In genomic region chr7:8125680-8126444, GRCh38 we compare ENCODE assay signal across 8 cellular contexts.
DNase-seq lines count a peak whose midpoint lies in the region; ATAC-seq and TF ChIP-seq lines count a peak whose summit lies in the region.

No MANE protein-coding gene starts in this region.

- no peaks in the 10 kb centered on the region for H3K27me3 ChIP-seq in smooth muscle cell (ENCODE audit: low read depth)

- H3F3A ChIP-seq in smooth muscle cell (ENCODE audit: low read depth), result no peaks in the 10 kb centered on the region

- WGBS in smooth muscle cell (ENCODE audit: low lambda C conversion rate), result 85% methylated on average over 8 of the region's 8 CpGs
- WGBS in lower leg skin, 2 donors, result 66 to 67% methylated on average over 7 to 8 of the region's 8 CpGs

- TF ChIP-seq CTCF in smooth muscle cell (IDR thresholded peaks at IDR 0.05; ENCODE audit: borderline replicate concordance, insufficient read depth, poor library complexity, severe bottlenecking) (no peak), lower leg skin (IDR thresholded peaks at IDR 0.05) (no peak)

- peak; percentile 83 for DNase-seq in activated naive CD4-positive, alpha-beta T cell treated with Interleukin-2 at 50 U/mL for 16 hours
- peak; percentile 66 for DNase-seq in stimulated activated CD4-positive, alpha-beta T cell treated with anti-CD3 and anti-CD28 coated beads, Interleukin-12 subunit alpha, Interleukin-12 subunit beta, amount 100 ng/mL, for 24 hours (ENCODE audit: low read depth in 2 of 2)
- DNase-seq in NCI-H524 treated with DMSO at 0.1 percent for 48 hours (lab: John Stamatoyannopoulos, UW), result no peak
- DNase-seq in smooth muscle cell (lab: John Stamatoyannopoulos, UW; ENCODE audit: unreplicated experiment), result no peak
- DNase-seq in lower leg skin (ENCODE audit: low spot score in 2 of 2), result no peak

- TF ChIP-seq POLR2A in Raji (IDR thresholded peaks at IDR 0.05; ENCODE audit: insufficient read depth, low read depth, low read length) (peak; percentile 63), lower leg skin (IDR thresholded peaks at IDR 0.05) (no peak)

- no peak overlapping the region for H2AFZ ChIP-seq in smooth muscle cell (ENCODE audit: low read depth)

- no peak overlapping the region for H3K9ac ChIP-seq in smooth muscle cell (ENCODE audit: low read depth)

- H3K27ac ChIP-seq in smooth muscle cell (ENCODE audit: low read depth), result no peak overlapping the region

- H3K4me3 ChIP-seq in smooth muscle cell (no peak overlapping the region), lower leg skin (ENCODE audit: low read depth, poor library complexity, severe bottlenecking) (no peak overlapping the region)

- no peaks in the 10 kb centered on the region for H3K9me3 ChIP-seq in smooth muscle cell (replicated peaks; ENCODE audit: low read depth)

- H3K36me3 ChIP-seq in smooth muscle cell (ENCODE audit: low read depth), result no peaks in the 10 kb centered on the region

- intact Hi-C loops in lower leg skin (cut with DNase I; ENCODE audit: low total_unique reads), result no loop called here

- no peaks in the 10 kb centered on the region for H4K20me1 ChIP-seq in smooth muscle cell (ENCODE audit: low read depth)

- ATAC-seq in GM18519 (IDR thresholded peaks at IDR 0.05; ENCODE audit: low FRiP score, unreplicated experiment) (peak; percentile 44), HG02870 (IDR thresholded peaks at IDR 0.05; ENCODE audit: unreplicated experiment) (peak; percentile 65)

- no peaks in the 10 kb centered on the region for H3K4me1 ChIP-seq in smooth muscle cell (ENCODE audit: low read depth)

- no peaks in the 10 kb centered on the region for H3K79me2 ChIP-seq in smooth muscle cell (ENCODE audit: low read depth)

- no peak overlapping the region for H3K4me2 ChIP-seq in smooth muscle cell

Comparison
In these comparisons a context has a peak if more than half of its experiments do, and no peak if none do; other contexts are left out.
1. DNase-seq: peak in activated naive CD4-positive, alpha-beta T cell treated with Interleukin-2 at 50 U/mL for 16 hours (single experiment) and stimulated activated CD4-positive, alpha-beta T cell treated with anti-CD3 and anti-CD28 coated beads, Interleukin-12 subunit alpha, Interleukin-12 subunit beta, amount 100 ng/mL, for 24 hours (2 of 2); none in NCI-H524 treated with DMSO at 0.1 percent for 48 hours (single experiment), smooth muscle cell (single experiment) and lower leg skin (0 of 2).